ENCODE assay signal across 8 cellular contexts in the genomic region with DNA sequence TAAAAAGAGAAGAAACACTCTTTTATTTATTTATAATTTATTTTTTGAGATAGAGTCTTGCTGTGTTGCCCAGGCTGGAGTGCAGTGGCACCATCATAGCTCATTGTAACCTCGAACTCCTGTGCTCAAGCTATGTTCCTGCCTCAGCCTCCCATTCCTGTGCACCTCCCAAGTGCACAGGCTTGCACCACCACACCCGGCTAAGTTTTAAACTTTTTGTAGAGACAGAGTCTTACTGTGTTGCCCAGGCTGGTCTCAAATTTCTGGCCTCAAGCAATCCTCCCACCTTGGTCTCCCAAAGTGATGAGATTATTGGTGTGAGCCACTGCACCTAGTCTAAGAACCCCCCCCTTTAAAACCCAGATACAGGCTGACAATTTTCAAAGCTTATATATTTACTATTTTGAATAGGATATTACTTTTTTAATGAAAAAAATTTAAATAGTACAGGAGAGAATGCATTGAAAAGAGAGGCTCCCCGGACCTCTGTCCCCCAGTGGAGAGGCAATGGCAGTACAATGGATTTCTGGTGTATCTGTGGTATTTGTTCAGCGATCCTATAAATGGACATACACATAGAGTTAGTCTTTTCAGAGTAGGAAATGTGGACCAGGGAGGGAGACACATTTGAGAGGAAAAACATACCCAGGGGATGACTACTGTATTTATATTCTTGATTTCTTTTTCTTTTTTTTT. TPM values are rescaled to one million over a fixed set of nuclear protein-coding genes. Genes with fewer than 3 reads are reported as not detected.
DNase-seq lines count a peak whose midpoint lies in the region; ATAC-seq and TF ChIP-seq lines count a peak whose summit lies in the region.

No MANE protein-coding gene starts in this region.

- H3K27ac ChIP-seq in AG04450 (ENCODE audit: low read depth, low read length) (no peak overlapping the region), PC-9 (no peak overlapping the region), fibroblast of lung (ENCODE audit: insufficient read depth, low read length) (no peak overlapping the region)

- no peak overlapping the region for H2AFZ ChIP-seq in PC-9
- H2AFZ ChIP-seq in fibroblast of lung (ENCODE audit: low read length): no peak overlapping the region

- peaks cover 9% of the 10 kb centered on the region; the same call in 1 of the 2 replicates for H3K4me1 ChIP-seq in PC-9 (replicated peaks; ENCODE audit: insufficient read depth)
- H3K4me1 ChIP-seq in fibroblast of lung (ENCODE audit: control insufficient read depth, extremely low read depth, insufficient read depth, low read length): no peaks in the 10 kb centered on the region

- ATAC-seq in GM19467 (IDR thresholded peaks at IDR 0.05; ENCODE audit: unreplicated experiment): no peak

- H4K20me1 ChIP-seq in PC-9 (ENCODE audit: insufficient read depth) (no peaks in the 10 kb centered on the region), fibroblast of lung (ENCODE audit: control insufficient read depth, extremely low read depth, insufficient read depth, low read length) (no peaks in the 10 kb centered on the region)

- BruUV-seq in PC-9 (replicated peaks; lab: Mats Ljungman, UMichigan): no TSS peak

- H3K79me2 ChIP-seq in PC-9 (ENCODE audit: low read depth) (no peaks in the 10 kb centered on the region), fibroblast of lung (ENCODE audit: control insufficient read depth, insufficient read depth, low read length) (no peaks in the 10 kb centered on the region)

- intact Hi-C loops in PC-9 (cut with micrococcal nuclease; ENCODE audit: unreplicated experiment): loop anchor here (1.0 to 10.0 kb wide), 5 partner anchors 48 to 600 kb away; partner anchors contain the start of gene CNOT11

- POLR2A ChIA-PET in AG04450 (lab: Yijun Ruan, JAX) (interaction anchor here (0.6 kb wide), 2 partner anchors 42 to 179 kb away, joined by 3 read pairs; no protein-coding TSS in a partner anchor), PC-9 (lab: Charles Lee; ENCODE audit: unreplicated experiment) (interaction anchor here (0.6 to 0.7 kb wide), 2 partner anchors 84 to 91 kb away, joined by 3 to 13 read pairs; no protein-coding TSS in a partner anchor)

- no peak for DNase-seq in AG04450 (ENCODE audit: low read depth, low spot score)
- DNase-seq in DMS114 treated with DMSO at 0.1 percent for 48 hours (lab: John Stamatoyannopoulos, UW; ENCODE audit: unreplicated experiment): peak; percentile 33
- DNase-seq in PC-9: no peak
- peak in 1 of 2 donors; percentile 15 for DNase-seq in fibroblast of lung (ENCODE audit: low read depth in 2 of 2)
- DNase-seq in NOMO-1 (lab: John Stamatoyannopoulos, UW; ENCODE audit: unreplicated experiment in 2 of 2): no peak
- no peak for DNase-seq in NCI-H2196 treated with DMSO at 0.1 percent for 48 hours (lab: John Stamatoyannopoulos, UW; ENCODE audit: unreplicated experiment)
- DNase-seq in MV-4-11 (lab: John Stamatoyannopoulos, UW): no peak

- H3K4me2 ChIP-seq in PC-9 (no peak overlapping the region), fibroblast of lung (ENCODE audit: extremely low read depth, insufficient read depth, low read length) (no peak overlapping the region)

- no peak overlapping the region for H3K9ac ChIP-seq in fibroblast of lung (ENCODE audit: insufficient read depth, low read length)

- H3K9me2 ChIP-seq in PC-9 (ENCODE audit: insufficient read depth): no peaks in the 10 kb centered on the region

- H3K4me3 ChIP-seq in AG04450 (ENCODE audit: low read depth, low read length) (no peak overlapping the region), PC-9 (no peak overlapping the region), fibroblast of lung (replicated peaks in 1 of 4; ENCODE audit: control extremely low read depth in 1 of 4, insufficient read depth in 1 of 4, low read depth in 3 of 4, low read length in 4 of 4) (no peak overlapping the region)

- H3K36me3 ChIP-seq in PC-9 (ENCODE audit: low read depth) (no peaks in the 10 kb centered on the region), fibroblast of lung (ENCODE audit: control insufficient read depth, insufficient read depth, low read length) (no peaks in the 10 kb centered on the region)

- CTCF ChIA-PET in AG04450 (lab: Charles Lee): interaction anchor here (0.6 to 7.0 kb wide), 40 partner anchors 9 to 1665 kb away, joined by 3 to 171 read pairs (median 4); partner anchors contain the start of genes RPL31 and TBC1D8
- CTCF ChIA-PET in PC-9 (lab: Charles Lee): interaction anchor here (0.7 to 2.3 kb wide), 5 partner anchors 8 to 597 kb away, joined by 3 to 11 read pairs (median 4); no protein-coding TSS in a partner anchor

- no peaks in the 10 kb centered on the region for H3K27me3 ChIP-seq in AG04450 (ENCODE audit: control insufficient read depth, insufficient read depth, low read length)
- H3K27me3 ChIP-seq in PC-9 (ENCODE audit: insufficient read depth, low read depth): no peaks in the 10 kb centered on the region
- H3K27me3 ChIP-seq in fibroblast of lung (ENCODE audit: control insufficient read depth, insufficient read depth, low read length): no peaks in the 10 kb centered on the region

- peaks cover 8% of the 10 kb centered on the region; the same call in 1 of the 2 replicates for H3F3A ChIP-seq in PC-9 (ENCODE audit: insufficient read depth, low read depth)

- H3K9me3 ChIP-seq in AG04450 (ENCODE audit: control insufficient read depth, insufficient read depth, low read length) (no peaks in the 10 kb centered on the region), PC-9 (ENCODE audit: insufficient read depth, low read depth) (no peaks in the 10 kb centered on the region), fibroblast of lung (ENCODE audit: control insufficient read depth, insufficient read depth, low read depth, low read length) (no peaks in the 10 kb centered on the region)

- TF ChIP-seq CTCF in AG04450 (IDR thresholded peaks at IDR 0.05; ENCODE audit: low read depth, low read length) (peak; percentile 43), PC-9 (conservative IDR thresholded peaks at IDR 0.05) (peak; percentile 26; the same call in 1 of the 2 replicates), fibroblast of lung (conservative IDR thresholded peaks at IDR 0.05 in 1 of 2, IDR thresholded peaks at IDR 0.05 in 1 of 2; ENCODE audit: low read depth in 1 of 2, low read length in 2 of 2) (peak; percentile 10 to 34)

RNA-seq across cellular contexts. Expression of gene CNOT11, which starts 48.1 kb away (rescaled TPM):
- polyA plus RNA-seq in AG04450 (2011; rRNA removed) (66.8 and 68.5 TPM in 2 replicates), fibroblast of lung (53.1 and 71.6 TPM in 2 replicates)
- 41.6 and 49.0 TPM in 2 replicates for polyA minus RNA-seq in AG04450 (2011; rRNA and poly(A)+ RNA removed)
- total RNA-seq in PC-9 (2021) (39.0 and 60.6 TPM in 2 replicates), fibroblast of lung (15.2 and 16.3 TPM in 2 replicates)
- polyA plus RNA-seq in fibroblast of lung (2012): 22.6 and 26.6 TPM in 2 replicates
- polyA minus RNA-seq in fibroblast of lung (ENCODE audit: low replicate concordance): 24.1 and 24.5 TPM in 2 replicates

RNA-seq across cellular contexts. Expression of gene TBC1D8, which starts 53.4 kb away (rescaled TPM):
- polyA plus RNA-seq in AG04450 (2011; rRNA removed) (2.3 and 2.5 TPM in 2 replicates), fibroblast of lung (5.4 and 5.5 TPM in 2 replicates)
- polyA minus RNA-seq in AG04450 (2011; rRNA and poly(A)+ RNA removed): 3.8 and 7.1 TPM in 2 replicates
- total RNA-seq in PC-9 (2021) (25.2 and 25.3 TPM in 2 replicates), fibroblast of lung (3.3 and 3.8 TPM in 2 replicates)
- 4.0 and 4.1 TPM in 2 replicates for polyA plus RNA-seq in fibroblast of lung (2012)
- 5.1 and 14.5 TPM in 2 replicates for polyA minus RNA-seq in fibroblast of lung (ENCODE audit: low replicate concordance)
